Comparison of ENCODE assay signal across 1 cellular context in genomic region chr12:124371970-124372555, GRCh38.
TF ChIP-seq lines count a peak whose summit lies in the region.

No MANE protein-coding gene starts in this region.

TF ChIP-seq in GM23338, 12 proteins besides CTCF, POLR2A, EP300 and RAD21 (continued from another document):
- TF ChIP-seq, protein P1, sequence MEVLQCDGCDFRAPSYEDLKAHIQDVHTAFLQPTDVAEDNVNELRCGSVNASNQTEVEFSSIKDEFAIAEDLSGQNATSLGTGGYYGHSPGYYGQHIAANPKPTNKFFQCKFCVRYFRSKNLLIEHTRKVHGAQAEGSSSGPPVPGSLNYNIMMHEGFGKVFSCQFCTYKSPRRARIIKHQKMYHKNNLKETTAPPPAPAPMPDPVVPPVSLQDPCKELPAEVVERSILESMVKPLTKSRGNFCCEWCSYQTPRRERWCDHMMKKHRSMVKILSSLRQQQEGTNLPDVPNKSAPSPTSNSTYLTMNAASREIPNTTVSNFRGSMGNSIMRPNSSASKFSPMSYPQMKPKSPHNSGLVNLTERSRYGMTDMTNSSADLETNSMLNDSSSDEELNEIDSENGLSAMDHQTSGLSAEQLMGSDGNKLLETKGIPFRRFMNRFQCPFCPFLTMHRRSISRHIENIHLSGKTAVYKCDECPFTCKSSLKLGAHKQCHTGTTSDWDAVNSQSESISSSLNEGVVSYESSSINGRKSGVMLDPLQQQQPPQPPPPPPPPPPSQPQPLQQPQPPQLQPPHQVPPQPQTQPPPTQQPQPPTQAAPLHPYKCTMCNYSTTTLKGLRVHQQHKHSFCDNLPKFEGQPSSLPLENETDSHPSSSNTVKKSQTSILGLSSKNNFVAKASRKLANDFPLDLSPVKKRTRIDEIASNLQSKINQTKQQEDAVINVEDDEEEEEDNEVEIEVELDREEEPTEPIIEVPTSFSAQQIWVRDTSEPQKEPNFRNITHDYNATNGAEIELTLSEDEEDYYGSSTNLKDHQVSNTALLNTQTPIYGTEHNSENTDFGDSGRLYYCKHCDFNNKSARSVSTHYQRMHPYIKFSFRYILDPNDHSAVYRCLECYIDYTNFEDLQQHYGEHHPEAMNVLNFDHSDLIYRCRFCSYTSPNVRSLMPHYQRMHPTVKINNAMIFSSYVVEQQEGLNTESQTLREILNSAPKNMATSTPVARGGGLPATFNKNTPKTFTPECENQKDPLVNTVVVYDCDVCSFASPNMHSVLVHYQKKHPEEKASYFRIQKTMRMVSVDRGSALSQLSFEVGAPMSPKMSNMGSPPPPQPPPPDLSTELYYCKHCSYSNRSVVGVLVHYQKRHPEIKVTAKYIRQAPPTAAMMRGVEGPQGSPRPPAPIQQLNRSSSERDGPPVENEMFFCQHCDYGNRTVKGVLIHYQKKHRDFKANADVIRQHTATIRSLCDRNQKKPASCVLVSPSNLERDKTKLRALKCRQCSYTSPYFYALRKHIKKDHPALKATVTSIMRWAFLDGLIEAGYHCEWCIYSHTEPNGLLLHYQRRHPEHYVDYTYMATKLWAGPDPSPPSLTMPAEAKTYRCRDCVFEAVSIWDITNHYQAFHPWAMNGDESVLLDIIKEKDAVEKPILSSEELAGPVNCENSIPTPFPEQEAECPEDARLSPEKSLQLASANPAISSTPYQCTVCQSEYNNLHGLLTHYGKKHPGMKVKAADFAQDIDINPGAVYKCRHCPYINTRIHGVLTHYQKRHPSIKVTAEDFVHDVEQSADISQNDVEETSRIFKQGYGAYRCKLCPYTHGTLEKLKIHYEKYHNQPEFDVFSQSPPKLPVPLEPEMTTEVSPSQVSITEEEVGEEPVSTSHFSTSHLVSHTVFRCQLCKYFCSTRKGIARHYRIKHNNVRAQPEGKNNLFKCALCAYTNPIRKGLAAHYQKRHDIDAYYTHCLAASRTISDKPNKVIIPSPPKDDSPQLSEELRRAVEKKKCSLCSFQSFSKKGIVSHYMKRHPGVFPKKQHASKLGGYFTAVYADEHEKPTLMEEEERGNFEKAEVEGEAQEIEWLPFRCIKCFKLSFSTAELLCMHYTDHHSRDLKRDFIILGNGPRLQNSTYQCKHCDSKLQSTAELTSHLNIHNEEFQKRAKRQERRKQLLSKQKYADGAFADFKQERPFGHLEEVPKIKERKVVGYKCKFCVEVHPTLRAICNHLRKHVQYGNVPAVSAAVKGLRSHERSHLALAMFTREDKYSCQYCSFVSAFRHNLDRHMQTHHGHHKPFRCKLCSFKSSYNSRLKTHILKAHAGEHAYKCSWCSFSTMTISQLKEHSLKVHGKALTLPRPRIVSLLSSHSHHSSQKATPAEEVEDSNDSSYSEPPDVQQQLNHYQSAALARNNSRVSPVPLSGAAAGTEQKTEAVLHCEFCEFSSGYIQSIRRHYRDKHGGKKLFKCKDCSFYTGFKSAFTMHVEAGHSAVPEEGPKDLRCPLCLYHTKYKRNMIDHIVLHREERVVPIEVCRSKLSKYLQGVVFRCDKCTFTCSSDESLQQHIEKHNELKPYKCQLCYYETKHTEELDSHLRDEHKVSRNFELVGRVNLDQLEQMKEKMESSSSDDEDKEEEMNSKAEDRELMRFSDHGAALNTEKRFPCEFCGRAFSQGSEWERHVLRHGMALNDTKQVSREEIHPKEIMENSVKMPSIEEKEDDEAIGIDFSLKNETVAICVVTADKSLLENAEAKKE (CRISPR knock-in tag; IDR thresholded peaks at IDR 0.05): no peak
- TF ChIP-seq REST (IDR thresholded peaks at IDR 0.05; ENCODE audit: unreplicated experiment) (no peak), JUNB (IDR thresholded peaks at IDR 0.05; ENCODE audit: unreplicated experiment) (no peak)
TF ChIP-seq in GM23338: peak in this region for 0.
